ENCODE assay signal across 1 cellular context in genomic region chr14:24427537-24428508, GRCh38.
TF ChIP-seq lines count a peak whose summit lies in the region.

No MANE protein-coding gene starts in this region.

TF ChIP-seq in IMR-90, 13 proteins besides CTCF, POLR2A, EP300 and RAD21 (continued from another document):
- TF ChIP-seq FOS (IDR thresholded peaks at IDR 0.05; ENCODE audit: low read depth, low read length): no peak
